13 cellular contexts compared by ENCODE assay signal in the genomic region with DNA sequence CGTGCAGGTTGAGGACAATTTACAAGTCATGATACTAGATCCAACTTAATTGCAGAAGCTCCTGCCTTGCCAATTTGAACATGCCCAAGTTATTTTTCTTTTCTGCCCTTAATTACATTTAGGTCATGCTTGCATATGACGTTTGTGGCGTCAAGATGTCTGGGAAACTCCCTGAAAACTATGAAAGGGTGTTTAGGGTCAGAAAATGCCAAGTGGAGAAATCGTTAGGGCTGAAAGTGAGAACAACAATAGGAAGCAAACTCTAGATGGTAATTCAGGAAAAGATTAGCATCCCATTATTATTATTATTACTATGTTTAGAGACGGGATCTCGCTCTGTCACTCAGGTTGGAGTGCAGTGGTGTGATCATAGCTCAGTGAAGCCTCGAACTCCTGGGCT.
"Had no signal": no experiment of that assay in that cellular context is flagged by ENCODE, and none has a peak within 500 bp of the region (broad histone marks: within the 10 kb centered on the region; RNA-seq: fewer than 3 reads in every experiment).

No MANE protein-coding gene starts in this region.

- DNase-seq: activated CD4-positive, alpha-beta memory T cell treated with anti-CD3 and anti-CD28 coated beads for 36 hours; activated naive CD8-positive, alpha-beta T cell treated with anti-CD3 and anti-CD28 coated beads, Interleukin-2, amount 10 ng/mL, durations not matched to agents 7 days and 5 days; anterior cingulate cortex; esophagus squamous epithelium; foreskin fibroblast; immature natural killer cell; left cardiac atrium; ovary; stimulated activated CD4-positive, alpha-beta T cell treated with anti-CD3 and anti-CD28 coated beads, Interleukin-4, amount 100 ng/mL, for 4 hours; stomach had no signal

- H3K36me3 Mint-ChIP-seq: activated CD4-positive, alpha-beta memory T cell treated with anti-CD3 and anti-CD28 coated beads for 36 hours; memory B cell had no signal

- H3K27me3 Mint-ChIP-seq: activated CD4-positive, alpha-beta memory T cell treated with anti-CD3 and anti-CD28 coated beads for 36 hours; activated naive CD8-positive, alpha-beta T cell treated with anti-CD3 and anti-CD28 coated beads, Interleukin-2, amount 10 ng/mL, durations not matched to agents 7 days and 5 days; memory B cell had no signal

- H3K4me3 Mint-ChIP-seq: activated CD4-positive, alpha-beta memory T cell treated with anti-CD3 and anti-CD28 coated beads for 36 hours; activated naive CD8-positive, alpha-beta T cell treated with anti-CD3 and anti-CD28 coated beads, Interleukin-2, amount 10 ng/mL, durations not matched to agents 7 days and 5 days; immature natural killer cell; memory B cell; neural crest cell; T-helper 2 cell treated with Interferon-gamma antibody and Interleukin-4, amounts not matched to agents 5 μg/mL and 100 μg/mL, for 36 hours had no signal

- ATAC-seq: left cardiac atrium had no signal

- H3K4me1 Mint-ChIP-seq: neural crest cell had no signal

- H3K9me3 Mint-ChIP-seq: immature natural killer cell, memory B cell had no signal

- H3K27ac Mint-ChIP-seq: activated CD4-positive, alpha-beta memory T cell treated with anti-CD3 and anti-CD28 coated beads for 36 hours; activated naive CD8-positive, alpha-beta T cell treated with anti-CD3 and anti-CD28 coated beads, Interleukin-2, amount 10 ng/mL, durations not matched to agents 7 days and 5 days; T-helper 2 cell treated with Interferon-gamma antibody and Interleukin-4, amounts not matched to agents 5 μg/mL and 100 μg/mL, for 36 hours had no signal
